ENCODE assay signal across 29 cellular contexts in the genomic region with DNA sequence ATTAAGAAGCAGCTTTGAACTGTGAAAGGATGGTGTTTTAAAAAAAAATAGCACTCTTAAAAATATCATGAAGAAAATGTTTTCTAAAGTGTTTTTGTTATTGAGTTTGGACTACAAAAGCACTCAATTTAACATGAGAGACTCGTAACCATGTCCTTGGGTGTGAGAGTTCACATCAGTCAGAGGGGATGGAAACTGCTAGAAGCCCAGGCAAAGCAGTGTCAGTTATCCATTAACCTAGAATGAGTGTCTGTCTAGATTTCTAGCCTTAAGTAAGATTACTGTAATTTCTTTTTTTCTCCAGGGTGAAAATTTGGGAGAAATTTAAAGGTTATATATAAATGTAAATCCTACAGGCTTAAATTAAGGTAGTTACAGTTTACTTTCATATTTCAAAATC. TPM values are rescaled to one million over a fixed set of nuclear protein-coding genes. Genes with fewer than 3 reads are reported as not detected.
"Had no signal": no experiment of that assay in that cellular context is flagged by ENCODE, and none has a peak within 500 bp of the region (broad histone marks: within the 10 kb centered on the region; RNA-seq: fewer than 3 reads in every experiment).

No MANE protein-coding gene starts in this region.

- ATAC-seq: stimulated activated effector memory CD8-positive, alpha-beta T cell treated with anti-CD3 and anti-CD28 coated beads, Interleukin-12 subunit alpha, Interleukin-12 subunit beta, amount 100 ng/mL, for 72 hours; stimulated activated memory B cell treated with anti-CD40 and anti-IgM and Interleukin-4, amounts not matched to agents 10 μg/mL and 1 μg/mL and 100 μg/mL, for 72 hours; stimulated activated naive B cell treated with anti-CD40 and anti-IgM and Interleukin-4, amounts not matched to agents 10 μg/mL and 1 μg/mL and 100 μg/mL, for 72 hours; stimulated activated naive CD8-positive, alpha-beta T cell treated with anti-CD3 and anti-CD28 coated beads, Interleukin-15, amount 100 ng/mL, for 72 hours; stimulated activated naive CD8-positive, alpha-beta T cell treated with anti-CD3 and anti-CD28 coated beads, Interleukin-15, Interleukin-2, amounts not matched to agents 100 U/mL and 50 U/mL, for 24 hours; upper lobe of right lung had no signal

- H3K4me1 ChIP-seq: stomach, suprapubic skin, testis, thyroid gland, tibial artery, tibial nerve, upper lobe of left lung, upper lobe of right lung, uterus, vagina had no signal

- FAIRE-seq: urothelium cell line had no signal

- DNase-seq: stimulated activated CD4-positive, alpha-beta T cell treated with anti-CD3 and anti-CD28 coated beads, Interleukin-2, amount 100 ng/mL, for 48 hours; stimulated activated CD4-positive, alpha-beta T cell treated with anti-CD3 and anti-CD28 coated beads, Interleukin-4, amount 100 ng/mL, for 1 hour; stimulated activated CD4-positive, alpha-beta T cell treated with anti-CD3 and anti-CD28 coated beads, Interleukin-4, amount 100 ng/mL, for 24 hours; stimulated activated CD4-positive, alpha-beta T cell treated with anti-CD3 and anti-CD28 coated beads, Interleukin-4, amount 100 ng/mL, for 4 hours; stimulated activated CD8-positive, alpha-beta memory T cell treated with anti-CD3 and anti-CD28 coated beads, Interleukin-4, amount 100 ng/mL, for 48 hours; stimulated activated naive B cell treated with anti-CD40 and anti-IgM and Interleukin-4, amounts not matched to agents 10 μg/mL and 1 μg/mL and 100 μg/mL, for 72 hours; stimulated activated naive CD4-positive, alpha-beta T cell; stimulated activated naive CD4-positive, alpha-beta T cell treated with Interleukin-2 at 50 U/mL for 16 hours; stimulated activated naive CD8-positive, alpha-beta T cell treated with anti-CD3 and anti-CD28 coated beads, Interleukin-15, amount 100 ng/mL, for 72 hours; stimulated activated naive CD8-positive, alpha-beta T cell treated with anti-CD3 and anti-CD28 coated beads, Interleukin-15, Interleukin-2, amounts not matched to agents 100 U/mL and 50 U/mL, for 24 hours; stomach; substantia nigra; testis; thyroid gland; tibial artery; transverse colon; trophoblast cell; upper lobe of left lung; upper lobe of right lung; uterus had no signal

- H3K4me3 ChIP-seq: stomach, suprapubic skin, testis, thoracic aorta, thyroid gland, tibial artery, tibial nerve, transverse colon, upper lobe of left lung, upper lobe of right lung, uterus, vagina had no signal

- H3K27ac ChIP-seq: stomach, suprapubic skin, testis, thoracic aorta, thyroid gland, tibial artery, tibial nerve, transverse colon, upper lobe of left lung, upper lobe of right lung, uterus, vagina had no signal

- H3K27me3 ChIP-seq: stomach, suprapubic skin, testis, thyroid gland, tibial artery, tibial nerve, transverse colon, upper lobe of left lung, upper lobe of right lung, uterus, vagina had no signal

- H3K9me3 ChIP-seq: stomach, suprapubic skin, testis, thoracic aorta, thyroid gland, tibial artery, tibial nerve, transverse colon, upper lobe of left lung, upper lobe of right lung, uterus, vagina had no signal

- H3K36me3 ChIP-seq: stomach, suprapubic skin, thoracic aorta, thyroid gland, tibial artery, tibial nerve, transverse colon, upper lobe of left lung, upper lobe of right lung, uterus, vagina had no signal

RNA-seq across cellular contexts. Expression of a gene that starts 31.7 kb away (rescaled TPM):
- total RNA-seq: subcutaneous adipose tissue, temporal lobe, thoracic aorta, thyroid gland, tibial nerve had no signal
